10 cellular contexts compared by ENCODE assay signal in genomic region chr5:122295138-122295537, GRCh38. TPM values are rescaled to one million over a fixed set of nuclear protein-coding genes. Genes with fewer than 3 reads are reported as not detected.
DNase-seq lines count a peak whose midpoint lies in the region; ATAC-seq and TF ChIP-seq lines count a peak whose summit lies in the region.
"Had no signal": no experiment of that assay in that cellular context is flagged by ENCODE, and none has a peak within 500 bp of the region (broad histone marks: within the 10 kb centered on the region; RNA-seq: fewer than 3 reads in every experiment).

No MANE protein-coding gene starts in this region.

- TF ChIP-seq CTCF in heart left ventricle (IDR thresholded peaks at IDR 0.05) (peak in 9 of 12 donors; percentile 14 to 47 (median 38)), KMS-11 (conservative IDR thresholded peaks at IDR 0.05; ENCODE audit: low read depth, low read length) (peak; percentile 29; the same call in 1 of the 2 replicates), dorsolateral prefrontal cortex (IDR thresholded peaks at IDR 0.05 in 54 of 56, conservative IDR thresholded peaks at IDR 0.05 in 2 of 56; ENCODE audit: low read depth in 1 of 56, partially characterized antibody in 56 of 56) (peak in 46 of 56 donors; percentile 8 to 59 (median 38)), upper lobe of left lung (IDR thresholded peaks at IDR 0.05) (peak in 1 of 6 experiments; percentile 5)

- intact Hi-C loops in heart left ventricle (cut with DNase I), result loop anchor here in 5 of 10 donors (5.0 to 10.0 kb wide), 2 partner anchors 117 to 120 kb away; no protein-coding TSS in a partner anchor
- intact Hi-C loops in Right ventricle myocardium inferior (cut with DNase I), result loop anchor here (5.0 kb wide), 1 partner anchor 122 kb away; no protein-coding TSS in a partner anchor
- intact Hi-C loops in dorsolateral prefrontal cortex (cut with DNase I), result loop anchor here (5.0 to 10.0 kb wide), 3 partner anchors 120 to 200 kb away; no protein-coding TSS in a partner anchor

- no peak overlapping the region for H3K27ac Mint-ChIP-seq in stimulated activated memory B cell treated with anti-CD40 and anti-IgM and Interleukin-4, amounts not matched to agents 10 μg/mL and 1 μg/mL and 100 μg/mL, for 72 hours
- H3K27ac Mint-ChIP-seq: CD4-positive, alpha-beta memory T cell; naive B cell had no signal

- 23 to 33% (median 25%) methylated on average over 2 of the region's 2 CpGs for WGBS in heart left ventricle, 4 donors
- WGBS in upper lobe of left lung, 2 donors, result 40 to 43% methylated on average over 2 of the region's 2 CpGs

- peaks cover 8% of the 10 kb centered on the region for H3K4me1 Mint-ChIP-seq in stimulated activated memory B cell treated with anti-CD40 and anti-IgM and Interleukin-4, amounts not matched to agents 10 μg/mL and 1 μg/mL and 100 μg/mL, for 72 hours
- H3K4me1 Mint-ChIP-seq: CD4-positive, alpha-beta memory T cell; naive B cell had no signal

- ATAC-seq in heart left ventricle (no peak), Right ventricle myocardium inferior (no peak), upper lobe of left lung (ENCODE audit: low FRiP score in 2 of 2) (no peak)
- ATAC-seq in stimulated activated memory B cell treated with anti-CD40 and anti-IgM and Interleukin-4, amounts not matched to agents 10 μg/mL and 1 μg/mL and 100 μg/mL, for 72 hours, result no peak

- no peak for TF ChIP-seq EP300 in upper lobe of left lung (IDR thresholded peaks at IDR 0.05)

- no peak overlapping the region for H3K4me3 Mint-ChIP-seq in stimulated activated memory B cell treated with anti-CD40 and anti-IgM and Interleukin-4, amounts not matched to agents 10 μg/mL and 1 μg/mL and 100 μg/mL, for 72 hours
- H3K4me3 Mint-ChIP-seq: CD4-positive, alpha-beta memory T cell; naive B cell had no signal

- H3K79me2 ChIP-seq in KMS-11 (ENCODE audit: insufficient read depth, low read depth), result no peaks in the 10 kb centered on the region

- no peaks in the 10 kb centered on the region for H3K9me3 ChIP-seq in heart left ventricle
- no peaks in the 10 kb centered on the region for H3K9me3 ChIP-seq in upper lobe of left lung

- no peak overlapping the region for H3K4me3 ChIP-seq in heart left ventricle
- no peak overlapping the region for H3K4me3 ChIP-seq in KMS-11 (IDR thresholded peaks at IDR 0.05; ENCODE audit: insufficient read depth, low read depth, low read length)
- no peak overlapping the region for H3K4me3 ChIP-seq in dorsolateral prefrontal cortex
- no peak overlapping the region for H3K4me3 ChIP-seq in upper lobe of left lung

- H3K4me2 ChIP-seq in KMS-11, result no peak overlapping the region

- H3K27me3 ChIP-seq in heart left ventricle, result peaks cover 0 to 4% (median 0%) of the 10 kb centered on the region in 9 donors
- no peaks in the 10 kb centered on the region for H3K27me3 ChIP-seq in KMS-11 (ENCODE audit: insufficient read depth, low read depth)
- H3K27me3 ChIP-seq in dorsolateral prefrontal cortex, result no peaks in the 10 kb centered on the region
- no peaks in the 10 kb centered on the region for H3K27me3 ChIP-seq in upper lobe of left lung

- H3K9me3 Mint-ChIP-seq in stimulated activated memory B cell treated with anti-CD40 and anti-IgM and Interleukin-4, amounts not matched to agents 10 μg/mL and 1 μg/mL and 100 μg/mL, for 72 hours, result peaks cover 3% of the 10 kb centered on the region

- TF ChIP-seq POLR2A in heart left ventricle (IDR thresholded peaks at IDR 0.05) (no peak), upper lobe of left lung (IDR thresholded peaks at IDR 0.05) (no peak)

- H3K36me3 Mint-ChIP-seq in stimulated activated memory B cell treated with anti-CD40 and anti-IgM and Interleukin-4, amounts not matched to agents 10 μg/mL and 1 μg/mL and 100 μg/mL, for 72 hours, result no peaks in the 10 kb centered on the region
- H3K36me3 Mint-ChIP-seq: CD4-positive, alpha-beta memory T cell; naive B cell had no signal

- no peak for DNase-seq in heart left ventricle
- no peak for DNase-seq in Right ventricle myocardium inferior (ENCODE audit: missing footprints)
- DNase-seq in dorsolateral prefrontal cortex, result no peak
- no peak for DNase-seq in activated CD4-positive, alpha-beta T cell treated with anti-CD3 and anti-CD28 coated beads for 48 hours
- no peak for DNase-seq in mucosa of gallbladder (ENCODE audit: low spot score)
- no peak for DNase-seq in upper lobe of left lung
- DNase-seq: CD4-positive, alpha-beta memory T cell; naive B cell had no signal

- H2AFZ ChIP-seq in KMS-11 (ENCODE audit: low read depth), result no peak overlapping the region

- H3K36me3 ChIP-seq in heart left ventricle (no peaks in the 10 kb centered on the region), KMS-11 (ENCODE audit: insufficient read depth) (no peaks in the 10 kb centered on the region), upper lobe of left lung (no peaks in the 10 kb centered on the region)

- no peaks in the 10 kb centered on the region for H4K20me1 ChIP-seq in KMS-11 (ENCODE audit: insufficient read depth)

- H3K27me3 Mint-ChIP-seq in stimulated activated memory B cell treated with anti-CD40 and anti-IgM and Interleukin-4, amounts not matched to agents 10 μg/mL and 1 μg/mL and 100 μg/mL, for 72 hours, result no peaks in the 10 kb centered on the region
- H3K27me3 Mint-ChIP-seq: CD4-positive, alpha-beta memory T cell had no signal

- H3K9ac ChIP-seq in KMS-11, result no peak overlapping the region

- H3K4me1 ChIP-seq in heart left ventricle, result no peaks in the 10 kb centered on the region
- H3K4me1 ChIP-seq in KMS-11 (ENCODE audit: low read depth, poor library complexity, severe bottlenecking), result peaks cover 22% of the 10 kb centered on the region
- H3K4me1 ChIP-seq in upper lobe of left lung, result no peaks in the 10 kb centered on the region

- no peak overlapping the region for H3K27ac ChIP-seq in heart left ventricle
- H3K27ac ChIP-seq in KMS-11, result no peak overlapping the region
- no peak overlapping the region for H3K27ac ChIP-seq in dorsolateral prefrontal cortex
- no peak overlapping the region for H3K27ac ChIP-seq in upper lobe of left lung

RNA-seq across cellular contexts. Expression of gene SNCAIP, which starts 16.9 kb away (rescaled TPM):
- total RNA-seq in heart left ventricle, result 1 to 10 TPM in 5 of 9 donors, under 1 TPM in 4; 0.56 to 7.5 (median 1.7) TPM
- polyA plus RNA-seq in heart left ventricle, result under 1 TPM; 0.54 to 0.76 TPM
- total RNA-seq in Right ventricle myocardium inferior, result 1.7 TPM
- total RNA-seq in dorsolateral prefrontal cortex, result 10 to 100 TPM in 27 of 120 experiments, 1 to 10 TPM in 93; 3.0 to 16.7 (median 7.8) TPM
- total RNA-seq in mucosa of gallbladder, result 2.4 TPM
- total RNA-seq in upper lobe of left lung, result 1 to 10 TPM; 1.2 to 6.3 (median 2.3) TPM
- total RNA-seq: CD4-positive, alpha-beta memory T cell had no signal
- polyA plus RNA-seq: CD4-positive, alpha-beta memory T cell had no signal
